9 cellular contexts compared by ENCODE assay signal in genomic region chr22:33853200-33854097, GRCh38.
DNase-seq lines count a peak whose midpoint lies in the region; ATAC-seq, FAIRE-seq and TF ChIP-seq lines count a peak whose summit lies in the region.
"Had no signal": no experiment of that assay in that cellular context is flagged by ENCODE, and none has a peak within 500 bp of the region (broad histone marks: within the 10 kb centered on the region; RNA-seq: fewer than 3 reads in every experiment).

No MANE protein-coding gene starts in this region.

- peaks cover 18% of the 10 kb centered on the region for H3K4me1 Mint-ChIP-seq in activated naive CD4-positive, alpha-beta T cell treated with anti-CD3 and anti-CD28 coated beads, Interleukin-2, amount 50 U/mL, for 24 hours

- H3K9me3 Mint-ChIP-seq in activated naive CD4-positive, alpha-beta T cell treated with anti-CD3 and anti-CD28 coated beads, Interleukin-2, amount 50 U/mL, for 24 hours, result no peaks in the 10 kb centered on the region

- H3K9me3 ChIP-seq in breast epithelium, result no peaks in the 10 kb centered on the region
- no peaks in the 10 kb centered on the region for H3K9me3 ChIP-seq in small intestine (ENCODE audit: control insufficient read depth, low read depth)

- H3K4me1 ChIP-seq in breast epithelium (no peaks in the 10 kb centered on the region), small intestine (ENCODE audit: control insufficient read depth in 2 of 2, insufficient read depth in 1 of 2, low read depth in 1 of 2, low read length in 1 of 2) (peaks cover 9 to 16% of the 10 kb centered on the region in 2 donors)

- no peaks in the 10 kb centered on the region for H3K36me3 ChIP-seq in breast epithelium
- no peaks in the 10 kb centered on the region for H3K36me3 ChIP-seq in small intestine (ENCODE audit: control insufficient read depth in 2 of 2, insufficient read depth in 2 of 2, low read length in 2 of 2)

- no peaks in the 10 kb centered on the region for H3K36me3 Mint-ChIP-seq in activated naive CD4-positive, alpha-beta T cell treated with anti-CD3 and anti-CD28 coated beads, Interleukin-2, amount 50 U/mL, for 24 hours

- peak; percentile 71 for ATAC-seq in HG02840 (IDR thresholded peaks at IDR 0.05; ENCODE audit: low FRiP score, unreplicated experiment)
- ATAC-seq: HCT116 had no signal

- peak overlapping the region; percentile 44 to 69 (median 47) for H3K4me3 ChIP-seq in breast epithelium
- H3K4me3 ChIP-seq in small intestine (ENCODE audit: low read depth in 1 of 2, low read length in 2 of 2), result peak overlapping the region in 1 of 2 donors; percentile 39

- no peak for TF ChIP-seq CTCF in breast epithelium (IDR thresholded peaks at IDR 0.05)

- FAIRE-seq in small intestine (lab: Jason Lieb, UNC), result no peak

- H3K27me3 Mint-ChIP-seq in activated naive CD4-positive, alpha-beta T cell treated with anti-CD3 and anti-CD28 coated beads, Interleukin-2, amount 50 U/mL, for 24 hours, result peaks cover 3% of the 10 kb centered on the region

- H3K27ac ChIP-seq in breast epithelium (peak overlapping the region; percentile 37 to 75), small intestine (ENCODE audit: low read depth in 1 of 2, low read length in 1 of 2) (peak overlapping the region; percentile 73 to 88)

- WGBS in small intestine, 3 donors, result 7 to 22% (median 14%) methylated on average over 9 of the region's 9 CpGs

- H3K27me3 ChIP-seq in breast epithelium (no peaks in the 10 kb centered on the region), small intestine (ENCODE audit: control insufficient read depth in 2 of 2, insufficient read depth in 2 of 2, low read length in 2 of 2) (no peaks in the 10 kb centered on the region)

- intact Hi-C loops in breast epithelium (cut with DNase I; ENCODE audit: low total_unique reads), result no loop called here

- no peak overlapping the region for H3K27ac Mint-ChIP-seq in activated naive CD4-positive, alpha-beta T cell treated with anti-CD3 and anti-CD28 coated beads, Interleukin-2, amount 50 U/mL, for 24 hours

- peak overlapping the region; percentile 90 for H3K4me3 Mint-ChIP-seq in activated naive CD4-positive, alpha-beta T cell treated with anti-CD3 and anti-CD28 coated beads, Interleukin-2, amount 50 U/mL, for 24 hours

- DNase-seq in activated naive CD4-positive, alpha-beta T cell treated with anti-CD3 and anti-CD28 coated beads, Interleukin-2, amount 50 U/mL, for 16 hours, result no peak
- DNase-seq in NCI-H460 (ENCODE audit: extremely low read depth, low read depth), result peak; percentile 46
- DNase-seq in breast epithelium (ENCODE audit: low spot score in 2 of 2), result peak; percentile 66
- DNase-seq in inferior parietal cortex (ENCODE audit: extremely low spot score), result peak; percentile 69
- DNase-seq in small intestine, result peak; percentile 87
- DNase-seq in NCI-H82 (lab: John Stamatoyannopoulos, UW), result no peak

- TF ChIP-seq POLR2A in breast epithelium (IDR thresholded peaks at IDR 0.05), result no peak

Comparison
In these comparisons a context has a peak if more than half of its experiments do, and no peak if none do; other contexts are left out.
1. DNase-seq: peak in NCI-H460 (single experiment), breast epithelium (2 of 2), inferior parietal cortex (single experiment) and small intestine (single experiment); none in activated naive CD4-positive, alpha-beta T cell treated with anti-CD3 and anti-CD28 coated beads, Interleukin-2, amount 50 U/mL, for 16 hours (single experiment) and NCI-H82 (single experiment).